In genomic region chr1:226100436-226101347, GRCh38 we compare ENCODE assay signal across 8 cellular contexts. TPM values are rescaled to one million over a fixed set of nuclear protein-coding genes. Genes with fewer than 3 reads are reported as not detected.
DNase-seq lines count a peak whose midpoint lies in the region; ATAC-seq and TF ChIP-seq lines count a peak whose summit lies in the region.

No MANE protein-coding gene starts in this region.

- no peaks in the 10 kb centered on the region for H3K9me3 ChIP-seq in Peyer's patch
- H3K9me3 ChIP-seq in breast epithelium = no peaks in the 10 kb centered on the region

- H3K36me3 ChIP-seq in Peyer's patch = no peaks in the 10 kb centered on the region
- no peaks in the 10 kb centered on the region for H3K36me3 ChIP-seq in breast epithelium
- no peaks in the 10 kb centered on the region for H3K36me3 ChIP-seq in kidney epithelial cell (ENCODE audit: control insufficient read depth, insufficient read depth, low read length)

- DNase-seq in Right ventricle myocardium superior (peak; percentile 58), cardiac septum (ENCODE audit: low spot score) (no peak), Peyer's patch (peak in 2 of 3 donors; percentile 30 to 56), breast epithelium (ENCODE audit: low spot score in 2 of 2) (no peak), kidney epithelial cell (ENCODE audit: low read depth) (no peak), LoVo (ENCODE audit: low spot score) (no peak)
- DNase-seq in stimulated activated CD4-positive, alpha-beta T cell treated with anti-CD3 and anti-CD28 coated beads, Interleukin-4, amount 100 ng/mL, for 24 hours = peak; percentile 46

- no peak overlapping the region for H3K27ac ChIP-seq in Peyer's patch
- H3K27ac ChIP-seq in breast epithelium = no peak overlapping the region

- TF ChIP-seq CTCF in Peyer's patch (IDR thresholded peaks at IDR 0.05) (peak in 1 of 6 experiments; percentile 3), breast epithelium (IDR thresholded peaks at IDR 0.05) (no peak), kidney epithelial cell (IDR thresholded peaks at IDR 0.05; ENCODE audit: insufficient read depth, low read length, poor library complexity, severe bottlenecking) (no peak)

- H3K4me1 ChIP-seq in Peyer's patch (peaks cover 0 to 10% (median 0%) of the 10 kb centered on the region in 4 donors), breast epithelium (no peaks in the 10 kb centered on the region)

- H3K27me3 ChIP-seq in Peyer's patch (no peaks in the 10 kb centered on the region), breast epithelium (no peaks in the 10 kb centered on the region), kidney epithelial cell (ENCODE audit: control insufficient read depth, insufficient read depth, low read length) (no peaks in the 10 kb centered on the region)

- TF ChIP-seq POLR2A in Peyer's patch (IDR thresholded peaks at IDR 0.05) (no peak), breast epithelium (IDR thresholded peaks at IDR 0.05) (no peak)

- intact Hi-C loops in Right ventricle myocardium superior (cut with DNase I) (no loop called here), cardiac septum (cut with DNase I) (no loop called here), breast epithelium (cut with DNase I; ENCODE audit: low total_unique reads) (no loop called here)

- H3K4me3 ChIP-seq in Peyer's patch (peak overlapping the region; percentile 39 to 56 (median 45)), breast epithelium (peak overlapping the region; percentile 27 to 62 (median 47)), kidney epithelial cell (ENCODE audit: low read depth, low read length) (peak overlapping the region; percentile 38)

- peak; percentile 65 for ATAC-seq in Right ventricle myocardium superior (ENCODE audit: poor library complexity)
- no peak for ATAC-seq in GM19463 (IDR thresholded peaks at IDR 0.05; ENCODE audit: unreplicated experiment)

RNA-seq across cellular contexts. Expression of gene H3-3A, which starts 38.2 kb away (rescaled TPM):
- total RNA-seq in Right ventricle myocardium superior (271 TPM), cardiac septum (311 TPM), Peyer's patch (100 to 1,000 TPM; 202 to 340 (median 291) TPM), breast epithelium (100 to 1,000 TPM; 287 to 603 (median 462) TPM), kidney epithelial cell (353 and 462 TPM in 2 replicates)

Comparison
In these comparisons a context has a peak if more than half of its experiments do, and no peak if none do; other contexts are left out.
1. DNase-seq: peak in Right ventricle myocardium superior (single experiment), Peyer's patch (2 of 3) and stimulated activated CD4-positive, alpha-beta T cell treated with anti-CD3 and anti-CD28 coated beads, Interleukin-4, amount 100 ng/mL, for 24 hours (single experiment); none in cardiac septum (single experiment), breast epithelium (0 of 2), kidney epithelial cell (single experiment) and LoVo (single experiment).
2. Peak in every context shown above with its lines, with median percentiles within 50 percentile points of each other: H3K4me3 ChIP-seq.